ENCODE assay signal across 18 cellular contexts in genomic region chr17:76956846-76957540, GRCh38.
"Had no signal": no experiment of that assay in that cellular context is flagged by ENCODE, and none has a peak within 500 bp of the region (broad histone marks: within the 10 kb centered on the region; RNA-seq: fewer than 3 reads in every experiment).

No MANE protein-coding gene starts in this region.

- H3K27me3 ChIP-seq: vagina had no signal

- H3K79me2 ChIP-seq: parathyroid adenoma had no signal

- H3K4me3 ChIP-seq: lower lobe of right lung, tibial nerve, vagina had no signal

- H2AFZ ChIP-seq: parathyroid adenoma had no signal

- DNase-seq: activated CD4-positive, alpha-beta T cell treated with anti-CD3 and anti-CD28 coated beads, Interleukin-2, amount 10 ng/mL, durations not matched to agents 7 days and 5 days; activated CD8-positive, alpha-beta memory T cell treated with anti-CD3 and anti-CD28 coated beads, Interleukin-2, amount 50 U/mL, for 48 hours; activated gamma-delta T cell; activated T-cell treated with anti-CD3 and anti-CD28 coated beads, Interleukin-2, amount 50 U/mL, for 72 hours; amygdala; dermis blood vessel endothelial cell; foreskin melanocyte; heart right ventricle; left cardiac atrium; lower lobe of right lung; stimulated activated CD4-positive, alpha-beta T cell treated with anti-CD3 and anti-CD28 coated beads, Interleukin-2, amount 100 ng/mL, for 48 hours; stimulated activated naive CD4-positive, alpha-beta T cell treated with Interleukin-2 at 50 U/mL for 16 hours; substantia nigra had no signal

- H3K27ac ChIP-seq: epithelial cell of prostate, heart right ventricle, lower lobe of right lung, neutrophil, parathyroid adenoma, tibial nerve, vagina had no signal

- H3K36me3 ChIP-seq: heart right ventricle, lower lobe of right lung, neutrophil, tibial nerve, vagina had no signal

- H3K9me3 ChIP-seq: heart right ventricle, lower lobe of right lung, neutrophil, tibial nerve, vagina had no signal

- H3K4me1 ChIP-seq: lower lobe of right lung, tibial nerve, vagina had no signal

- ATAC-seq: activated T-cell treated with anti-CD3 and anti-CD28 coated beads, Interleukin-2, amount 50 U/mL, for 72 hours; lower lobe of right lung had no signal

- H3K9ac ChIP-seq: parathyroid adenoma had no signal
